In the genomic region with DNA sequence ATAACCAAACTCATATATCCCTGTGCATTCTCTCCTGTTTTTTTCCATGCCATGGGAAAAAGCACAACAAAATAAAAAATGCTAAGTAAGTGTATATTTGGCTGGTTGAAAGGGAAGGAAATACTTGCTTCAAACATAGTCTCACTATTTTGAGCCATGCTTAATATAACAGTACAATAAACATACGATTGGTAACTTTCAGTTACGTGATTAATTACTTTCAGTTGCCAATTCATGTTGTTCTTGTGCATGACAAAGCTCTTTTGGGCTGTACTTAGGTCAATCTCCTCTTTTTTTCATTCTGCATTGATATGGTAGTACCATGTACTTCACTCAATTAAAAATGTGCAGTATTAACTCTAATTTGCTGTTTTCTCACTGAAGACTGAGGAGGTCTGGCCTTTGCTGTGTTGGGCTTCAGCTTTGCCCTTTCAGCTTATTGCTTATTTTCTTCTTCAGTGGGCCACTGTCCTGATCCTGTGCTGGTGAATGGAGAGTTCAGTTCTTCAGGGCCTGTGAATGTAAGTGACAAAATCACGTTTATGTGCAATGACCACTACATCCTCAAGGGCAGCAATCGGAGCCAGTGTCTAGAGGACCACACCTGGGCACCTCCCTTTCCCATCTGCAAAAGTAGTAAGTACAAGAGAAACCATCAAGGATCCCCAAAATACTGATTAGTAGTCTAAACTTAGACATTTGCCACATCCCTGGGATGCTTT, we compare ENCODE assay signal across 26 cellular contexts. TPM values are rescaled to one million over a fixed set of nuclear protein-coding genes. Genes with fewer than 3 reads are reported as not detected.
A peak's percentile ranks its signal among the peaks of the same experiment; 100 is the strongest.
DNase-seq lines count a peak whose midpoint lies in the region; ATAC-seq, FAIRE-seq and TF ChIP-seq lines count a peak whose summit lies in the region.
"Had no signal": no experiment of that assay in that cellular context is flagged by ENCODE, and none has a peak within 500 bp of the region (broad histone marks: within the 10 kb centered on the region; RNA-seq: fewer than 3 reads in every experiment).

No MANE protein-coding gene starts in this region.

- H2AFZ ChIP-seq in HCT116 (ENCODE audit: low read depth, low read length, poor library complexity, severe bottlenecking) (no peak overlapping the region), astrocyte (ENCODE audit: low read depth, low read length) (no peak overlapping the region)
- H2AFZ ChIP-seq: PC-9 had no signal

- FAIRE-seq in astrocyte (lab: Jason Lieb, UNC): peak; percentile 58

- H3K9ac ChIP-seq in HCT116 (ENCODE audit: low read length) (no peak overlapping the region), astrocyte (ENCODE audit: low read length) (no peak overlapping the region)
- H3K9ac ChIP-seq: BLaER1 treated with 17β-estradiol and CSF1 and Interleukin-3, amounts not matched to agents 10 nM and 100 nM had no signal

- H3K4me1 ChIP-seq in HCT116 (ENCODE audit: control insufficient read depth in 1 of 2, insufficient read depth in 2 of 2, low read length in 2 of 2): no peaks in the 10 kb centered on the region
- peaks cover 3% of the 10 kb centered on the region for H3K4me1 ChIP-seq in astrocyte (ENCODE audit: insufficient read depth, low read length)
- H3K4me1 ChIP-seq in right lobe of liver: peaks cover 0 to 43% (median 14%) of the 10 kb centered on the region in 4 donors
- no peaks in the 10 kb centered on the region; the same call in none of the 2 replicates for H3K4me1 ChIP-seq in HAP-1

- H4K20me1 ChIP-seq in HCT116 (ENCODE audit: insufficient read depth): no peaks in the 10 kb centered on the region
- no peaks in the 10 kb centered on the region for H4K20me1 ChIP-seq in astrocyte (ENCODE audit: insufficient read depth, low read length)
- H4K20me1 ChIP-seq: BLaER1 treated with 17β-estradiol and CSF1 and Interleukin-3, amounts not matched to agents 10 nM and 100 nM had no signal

- 0 out of 6 replicates have a peak, but pooled peaks of 1 of the 3 experiments have one; percentile 22 for TF ChIP-seq CTCF in HCT116 (IDR thresholded peaks at IDR 0.05 in 2 of 3, conservative IDR thresholded peaks at IDR 0.05 in 1 of 3; ENCODE audit: borderline replicate concordance in 1 of 3, insufficient read depth in 1 of 3, low read depth in 2 of 3, low read length in 2 of 3)
- no peak for TF ChIP-seq CTCF in astrocyte (IDR thresholded peaks at IDR 0.05; ENCODE audit: insufficient read depth, low read depth, low read length)
- TF ChIP-seq CTCF in right lobe of liver (IDR thresholded peaks at IDR 0.05): peak in 1 of 4 donors; percentile 10

- H3K4me2 ChIP-seq in HCT116 (ENCODE audit: low read length): no peak overlapping the region
- no peak overlapping the region for H3K4me2 ChIP-seq in astrocyte (ENCODE audit: low read length)
- H3K4me2 ChIP-seq: PC-9 had no signal

- CTCF ChIA-PET in activated naive CD4-positive, alpha-beta T cell treated with anti-CD3 and anti-CD28 coated beads for 36 hours (lab: Charles Lee): interaction anchor here (4.2 kb wide), 1 partner anchor 314 kb away, joined by 21 read pairs; no protein-coding TSS in a partner anchor
- CTCF ChIA-PET in HCT116 (lab: Charles Lee): interaction anchor here (1.5 kb wide), 1 partner anchor 314 kb away, joined by 4 read pairs; no protein-coding TSS in a partner anchor

- peak; percentile 71 for ATAC-seq in HCT116
- peak in 3 of 4 donors; percentile 3 to 23 (median 10) for ATAC-seq in right lobe of liver
- ATAC-seq in HG03378 (IDR thresholded peaks at IDR 0.05; ENCODE audit: unreplicated experiment): no peak
- no peak for ATAC-seq in HG03025 (IDR thresholded peaks at IDR 0.05; ENCODE audit: low FRiP score, unreplicated experiment)

- TF ChIP-seq RAD21 in HCT116 (IDR thresholded peaks at IDR 0.05; ENCODE audit: low read depth): no peak

- intact Hi-C loops in activated naive CD4-positive, alpha-beta T cell treated with anti-CD3 and anti-CD28 coated beads for 36 hours (cut with micrococcal nuclease): no loop called here
- intact Hi-C loops in HCT116 (cut with micrococcal nuclease) (no loop called here), right lobe of liver (cut with DNase I) (no loop called here)

- H3K9me3 ChIP-seq in HCT116 (ENCODE audit: control insufficient read depth in 1 of 2, insufficient read depth in 1 of 2, low read depth in 1 of 2, low read length in 2 of 2): no peaks in the 10 kb centered on the region
- no peaks in the 10 kb centered on the region for H3K9me3 ChIP-seq in astrocyte (ENCODE audit: insufficient read depth, low read depth, low read length)
- no peaks in the 10 kb centered on the region for H3K9me3 ChIP-seq in right lobe of liver
- H3K9me3 ChIP-seq in HAP-1: no peaks in the 10 kb centered on the region
- H3K9me3 ChIP-seq: BLaER1 treated with 17β-estradiol and CSF1 and Interleukin-3, amounts not matched to agents 10 nM and 100 nM; SJCRH30 had no signal

- H3K4me3 ChIP-seq in HCT116 (replicated peaks in 1 of 2; ENCODE audit: low read depth in 1 of 2, low read length in 2 of 2): no peak overlapping the region
- H3K4me3 ChIP-seq in astrocyte (ENCODE audit: insufficient read depth, low read depth, low read length): no peak overlapping the region
- H3K4me3 ChIP-seq in right lobe of liver: peak overlapping the region; percentile 39 to 60 (median 58)
- H3K4me3 ChIP-seq in HAP-1: no peak overlapping the region
- H3K4me3 ChIP-seq: BLaER1 treated with 17β-estradiol and CSF1 and Interleukin-3, amounts not matched to agents 10 nM and 100 nM; PC-9; SJCRH30 had no signal

- H3K4me3 Mint-ChIP-seq in activated naive CD4-positive, alpha-beta T cell treated with anti-CD3 and anti-CD28 coated beads, Interleukin-2, amount 50 U/mL, for 24 hours: no peak overlapping the region
- H3K4me3 Mint-ChIP-seq in activated naive CD4-positive, alpha-beta T cell treated with anti-CD3 and anti-CD28 coated beads for 36 hours: no peak overlapping the region
- no peak overlapping the region for H3K4me3 Mint-ChIP-seq in astrocyte (ENCODE audit: unreplicated experiment)
- H3K4me3 Mint-ChIP-seq: CD8-positive, alpha-beta memory T cell; HFFc6; IgD-negative memory B cell had no signal

- no peaks in the 10 kb centered on the region for H3K27me3 Mint-ChIP-seq in activated naive CD4-positive, alpha-beta T cell treated with anti-CD3 and anti-CD28 coated beads, Interleukin-2, amount 50 U/mL, for 24 hours
- H3K27me3 Mint-ChIP-seq in activated naive CD4-positive, alpha-beta T cell treated with anti-CD3 and anti-CD28 coated beads for 36 hours (ENCODE audit: low read depth): no peaks in the 10 kb centered on the region
- H3K27me3 Mint-ChIP-seq in astrocyte (ENCODE audit: low read depth, unreplicated experiment): peaks cover 4% of the 10 kb centered on the region

- no peaks in the 10 kb centered on the region; the same call in 1 of the 2 replicates for H3K9me2 ChIP-seq in HCT116 (ENCODE audit: insufficient read depth)

- in situ Hi-C loops in HAP-1 (cut with MboI; ENCODE audit: low sequenced_read_pairs): loop anchor here (25.0 kb wide), 1 partner anchor 321 kb away; no protein-coding TSS in a partner anchor

- peaks cover 35% of the 10 kb centered on the region for H3K4me1 Mint-ChIP-seq in activated naive CD4-positive, alpha-beta T cell treated with anti-CD3 and anti-CD28 coated beads, Interleukin-2, amount 50 U/mL, for 24 hours
- H3K4me1 Mint-ChIP-seq in activated naive CD4-positive, alpha-beta T cell treated with anti-CD3 and anti-CD28 coated beads for 36 hours (ENCODE audit: low read depth): peaks cover 22% of the 10 kb centered on the region
- H3K4me1 Mint-ChIP-seq in astrocyte (ENCODE audit: low read depth, unreplicated experiment): peaks cover 25% of the 10 kb centered on the region

- H3K27me3 ChIP-seq in HCT116 (ENCODE audit: insufficient read depth, low read length) (no peaks in the 10 kb centered on the region), astrocyte (ENCODE audit: insufficient read depth, low read length) (no peaks in the 10 kb centered on the region), right lobe of liver (no peaks in the 10 kb centered on the region), HAP-1 (ENCODE audit: low read depth) (no peaks in the 10 kb centered on the region; the same call in 1 of the 2 replicates)
- H3K27me3 ChIP-seq: BLaER1 treated with 17β-estradiol and CSF1 and Interleukin-3, amounts not matched to agents 10 nM and 100 nM had no signal

- peaks cover 4% of the 10 kb centered on the region for H3K36me3 Mint-ChIP-seq in activated naive CD4-positive, alpha-beta T cell treated with anti-CD3 and anti-CD28 coated beads, Interleukin-2, amount 50 U/mL, for 24 hours
- no peaks in the 10 kb centered on the region for H3K36me3 Mint-ChIP-seq in activated naive CD4-positive, alpha-beta T cell treated with anti-CD3 and anti-CD28 coated beads for 36 hours (ENCODE audit: low read depth)
- no peaks in the 10 kb centered on the region for H3K36me3 Mint-ChIP-seq in astrocyte (ENCODE audit: low read depth, unreplicated experiment)
- H3K36me3 Mint-ChIP-seq: IgD-negative memory B cell had no signal

- H3K9me3 Mint-ChIP-seq in activated naive CD4-positive, alpha-beta T cell treated with anti-CD3 and anti-CD28 coated beads, Interleukin-2, amount 50 U/mL, for 24 hours: no peaks in the 10 kb centered on the region
- no peaks in the 10 kb centered on the region for H3K9me3 Mint-ChIP-seq in activated naive CD4-positive, alpha-beta T cell treated with anti-CD3 and anti-CD28 coated beads for 36 hours
- no peaks in the 10 kb centered on the region for H3K9me3 Mint-ChIP-seq in astrocyte (ENCODE audit: unreplicated experiment)
- H3K9me3 Mint-ChIP-seq: CD8-positive, alpha-beta memory T cell; HFFc6; IgD-negative memory B cell had no signal

- TF ChIP-seq POLR2A in HCT116 (IDR thresholded peaks at IDR 0.05; ENCODE audit: borderline replicate concordance, extremely low read depth, insufficient read depth, insufficient read length) (no peak), right lobe of liver (IDR thresholded peaks at IDR 0.05) (peak; percentile 11)

- POLR2A ChIA-PET in HCT116 (lab: Charles Lee): no interaction called here

- no TSS peak for BruUV-seq in HCT116 (replicated peaks; lab: Mats Ljungman, UMichigan)

- RAD21 ChIA-PET in HCT116 (lab: Charles Lee; ENCODE audit: low non-redundant PET in 1 of 2, low total read pairs in 2 of 2, uncharacterized antibody in 2 of 2, unreplicated experiment in 2 of 2): no interaction called here

- WGBS in right lobe of liver (ENCODE audit: insufficient coverage, low coverage, low lambda C conversion rate, missing lambda C conversion rate): 24% methylated on average over 4 of the region's 4 CpGs

- H3K36me3 ChIP-seq in HCT116 (ENCODE audit: control insufficient read depth in 1 of 2, insufficient read depth in 2 of 2, low read length in 2 of 2) (no peaks in the 10 kb centered on the region), astrocyte (ENCODE audit: insufficient read depth, low read length) (no peaks in the 10 kb centered on the region), right lobe of liver (peaks cover 0 to 41% (median 15%) of the 10 kb centered on the region in 4 donors), HAP-1 (replicated peaks) (no peaks in the 10 kb centered on the region)
- H3K36me3 ChIP-seq: BLaER1 treated with 17β-estradiol and CSF1 and Interleukin-3, amounts not matched to agents 10 nM and 100 nM; SJCRH30 had no signal

- no peak overlapping the region for H3K27ac ChIP-seq in HCT116 (ENCODE audit: low read depth, low read length)
- no peak overlapping the region for H3K27ac ChIP-seq in astrocyte (ENCODE audit: low read depth, low read length)
- H3K27ac ChIP-seq in right lobe of liver: peak overlapping the region; percentile 80 to 95 (median 88)
- H3K27ac ChIP-seq: BLaER1 treated with 17β-estradiol and CSF1 and Interleukin-3, amounts not matched to agents 10 nM and 100 nM; HL-60; PC-9; SJCRH30 had no signal

- no peaks in the 10 kb centered on the region for H3K79me2 ChIP-seq in HCT116 (ENCODE audit: insufficient read depth, low read length)
- no peaks in the 10 kb centered on the region for H3K79me2 ChIP-seq in astrocyte (ENCODE audit: insufficient read depth, low read length)

- H3K27ac Mint-ChIP-seq in activated naive CD4-positive, alpha-beta T cell treated with anti-CD3 and anti-CD28 coated beads, Interleukin-2, amount 50 U/mL, for 24 hours: peak overlapping the region; percentile 42
- H3K27ac Mint-ChIP-seq in activated naive CD4-positive, alpha-beta T cell treated with anti-CD3 and anti-CD28 coated beads for 36 hours: no peak overlapping the region
- H3K27ac Mint-ChIP-seq in astrocyte (ENCODE audit: unreplicated experiment): no peak overlapping the region
- H3K27ac Mint-ChIP-seq: HFFc6, IgD-negative memory B cell had no signal

- no peak for DNase-seq in activated naive CD4-positive, alpha-beta T cell treated with anti-CD3 and anti-CD28 coated beads for 36 hours
- DNase-seq in HCT116 (ENCODE audit: low read depth, low spot score): no peak
- DNase-seq in astrocyte (ENCODE audit: low read depth): no peak
- no peak for DNase-seq in right lobe of liver
- no peak for DNase-seq in HAP-1 (ENCODE audit: low spot score in 2 of 2)
- DNase-seq: CD8-positive, alpha-beta memory T cell; DND-41; GOT3; HFFc6; NCI-H1105 treated with DMSO at 0.1 percent for 48 hours; NCI-H1694 treated with DMSO at 0.1 percent for 48 hours; NCI-H2227 treated with DMSO at 0.1 percent for 48 hours; NCI-H510A treated with DMSO at 0.1 percent for 48 hours; NCI-H774; PC-9; SJCRH30; T-helper 2 cell had no signal

RNA-seq across cellular contexts. Expression of a gene that starts 2.7 kb away (rescaled TPM):
- 1 to 10 TPM in 1 of 2 experiments, under 1 TPM in 1; 0.81 to 1.1 TPM for total RNA-seq in activated naive CD4-positive, alpha-beta T cell treated with anti-CD3 and anti-CD28 coated beads for 36 hours
- total RNA-seq in HCT116 (2021; ENCODE audit: unreplicated experiment): not detected
- polyA plus RNA-seq in HCT116 (2012): not detected in 2 replicates
- 0.25 and 0.36 TPM in 2 replicates for total RNA-seq in astrocyte
- 100 to 1,000 TPM; 156 to 328 (median 226) TPM for total RNA-seq in right lobe of liver
- total RNA-seq: A673, G401, HT1080, SJCRH30 had no signal
- polyA plus RNA-seq: CD8-positive, alpha-beta memory T cell; IgD-negative memory B cell had no signal

RNA-seq across cellular contexts. Expression of a gene that starts 12.7 kb away (rescaled TPM):
- total RNA-seq in activated naive CD4-positive, alpha-beta T cell treated with anti-CD3 and anti-CD28 coated beads for 36 hours: not detected
- total RNA-seq in HCT116 (2021; ENCODE audit: unreplicated experiment) (0.32 TPM), astrocyte (not detected in 2 replicates), right lobe of liver (1,000 to 10,000 TPM in 3 of 6 experiments, 100 to 1,000 TPM in 3; 746 to 1,325 (median 959) TPM)
- polyA plus RNA-seq in HCT116 (2012): not detected in 2 replicates
- total RNA-seq: A673; CD8-positive, alpha-beta memory T cell; G401; HFFc6; HT1080; PC-9 had no signal
- polyA plus RNA-seq: CD8-positive, alpha-beta memory T cell; IgD-negative memory B cell had no signal

RNA-seq across cellular contexts. Expression of a gene that starts 38.3 kb away (rescaled TPM):
- 1 to 10 TPM; 3.4 to 6.2 TPM for total RNA-seq in activated naive CD4-positive, alpha-beta T cell treated with anti-CD3 and anti-CD28 coated beads for 36 hours
- 13.9 TPM for total RNA-seq in HCT116 (2021; ENCODE audit: unreplicated experiment)
- polyA plus RNA-seq in HCT116 (2012): 3.7 and 4.1 TPM in 2 replicates
- total RNA-seq in astrocyte: 6.2 and 6.9 TPM in 2 replicates
- 1 to 10 TPM; 2.9 to 6.1 (median 5.1) TPM for total RNA-seq in right lobe of liver

RNA-seq across cellular contexts. Expression of a gene that starts 40.3 kb away (rescaled TPM):
- total RNA-seq in activated naive CD4-positive, alpha-beta T cell treated with anti-CD3 and anti-CD28 coated beads for 36 hours: 1 to 10 TPM; 8.6 to 8.8 TPM
- 13.6 TPM for total RNA-seq in HCT116 (2021; ENCODE audit: unreplicated experiment)
- 5.1 and 6.2 TPM in 2 replicates for polyA plus RNA-seq in HCT116 (2012)
- total RNA-seq in astrocyte: 13.4 and 14.8 TPM in 2 replicates
- total RNA-seq in right lobe of liver: 1 to 10 TPM; 3.0 to 4.8 (median 3.5) TPM

RNA-seq across cellular contexts. Expression of a gene that starts 58.8 kb away (rescaled TPM):
- total RNA-seq in activated naive CD4-positive, alpha-beta T cell treated with anti-CD3 and anti-CD28 coated beads for 36 hours: not detected
- 3.6 TPM for total RNA-seq in HCT116 (2021; ENCODE audit: unreplicated experiment)
- 3.3 and 4.8 TPM in 2 replicates for polyA plus RNA-seq in HCT116 (2012)
- total RNA-seq in astrocyte: 0.14 and 0.86 TPM in 2 replicates
- under 1 TPM; 0.27 to 0.68 (median 0.37) TPM for total RNA-seq in right lobe of liver
- total RNA-seq: CD8-positive, alpha-beta memory T cell; G401; SJCRH30 had no signal
- polyA plus RNA-seq: CD8-positive, alpha-beta memory T cell had no signal

Comparison
In these comparisons a context has a peak if more than half of its experiments do, and no peak if none do; other contexts are left out.
1. ATAC-seq: peak in HCT116 (single experiment) and right lobe of liver (3 of 4); none in HG03378 (single experiment) and HG03025 (single experiment).
2. H3K27ac ChIP-seq: peak in right lobe of liver (3 of 3); none in HCT116 (single experiment) and astrocyte (single experiment).
3. H3K4me3 ChIP-seq: peak in right lobe of liver (3 of 3); none in HCT116 (0 of 2), astrocyte (single experiment) and HAP-1 (single experiment).
4. RNA of a gene that starts 2.7 kb away (total RNA-seq): 156 to 328 TPM in right lobe of liver; 0.81 to 1.1 TPM in activated naive CD4-positive, alpha-beta T cell treated with anti-CD3 and anti-CD28 coated beads for 36 hours, 0.25 to 0.36 TPM in astrocyte and not detected in HCT116 (single experiment); every median in the first group is over 10 times any median in the second.
5. RNA of a gene that starts 12.7 kb away (total RNA-seq): 746 to 1,325 TPM in right lobe of liver; 0.32 TPM in HCT116 (single experiment), not detected in activated naive CD4-positive, alpha-beta T cell treated with anti-CD3 and anti-CD28 coated beads for 36 hours and not detected in astrocyte; every median in the first group is over 100 times any median in the second.